24 cellular contexts compared by ENCODE assay signal in the genomic region with DNA sequence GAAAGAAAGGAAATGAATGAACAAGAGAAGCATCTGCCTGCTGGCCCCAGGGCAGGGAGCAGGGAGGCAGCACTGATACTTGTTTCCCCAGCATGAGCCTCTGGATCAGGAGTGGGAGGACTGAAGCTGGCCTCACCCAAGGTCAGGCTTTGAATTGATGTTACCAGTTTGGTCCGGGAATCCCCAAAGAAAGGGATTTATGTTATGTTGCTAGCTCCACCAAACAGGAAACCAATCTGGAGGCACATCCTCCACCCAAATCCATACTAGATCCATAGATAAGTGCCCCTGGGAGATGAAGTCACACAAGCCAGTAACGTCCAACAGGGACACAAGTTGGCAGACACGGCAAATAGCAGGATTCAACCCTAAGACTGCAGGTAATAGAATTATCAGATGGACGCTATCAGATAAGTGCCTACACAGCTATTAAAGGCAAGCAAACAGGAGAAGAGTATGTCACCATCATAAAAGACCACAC.
DNase-seq lines count a peak whose midpoint lies in the region; ATAC-seq, FAIRE-seq and TF ChIP-seq lines count a peak whose summit lies in the region.
"Had no signal": no experiment of that assay in that cellular context is flagged by ENCODE, and none has a peak within 500 bp of the region (broad histone marks: within the 10 kb centered on the region; RNA-seq: fewer than 3 reads in every experiment).

No MANE protein-coding gene starts in this region.

- CTCF ChIA-PET in HepG2 (lab: Yijun Ruan, JAX; ENCODE audit: low intra/inter-chr PET ratio, low total read pairs) (no interaction called here), WTC11 (lab: Charles Lee) (interaction anchor here (1.0 kb wide), 1 partner anchor 197 kb away, joined by 4 read pairs; no protein-coding TSS in a partner anchor)

- intact Hi-C loops in HepG2 (cut with micrococcal nuclease; ENCODE audit: unreplicated experiment) (loop anchor here (10.0 kb wide), 1 partner anchor 86 kb away; a partner anchor contains a TSS), right lobe of liver (cut with DNase I) (no loop called here)

- H3K4me1 Mint-ChIP-seq in WTC11 (peaks cover 75% of the 10 kb centered on the region), type B pancreatic cell (ENCODE audit: unreplicated experiment) (peaks cover 67% of the 10 kb centered on the region), glutamatergic neuron (ENCODE audit: low read depth, unreplicated experiment) (peaks cover 56% of the 10 kb centered on the region)

- POLR2A ChIA-PET in HepG2 (lab: Yijun Ruan, JAX), result no interaction called here
- POLR2A ChIA-PET in WTC11 (lab: Charles Lee), result no interaction called here

- DNase-seq in HepG2 (ENCODE audit: low spot score) (peak; percentile 23), right lobe of liver (no peak), WTC11 (ENCODE audit: low spot score) (no peak), foreskin melanocyte (peak; percentile 56), type B pancreatic cell (ENCODE audit: extremely low spot score, unreplicated experiment) (no peak), glutamatergic neuron (no peak)
- DNase-seq: 8988T; activated CD4-positive, alpha-beta memory T cell treated with anti-CD3 and anti-CD28 coated beads for 36 hours; activated naive CD4-positive, alpha-beta T cell treated with anti-CD3 and anti-CD28 coated beads for 36 hours; effector CD8-positive, alpha-beta T cell; Karpas-422; NCI-H1092; NCI-H526; OCI-M1; psoas muscle; SHP77 treated with DMSO at 0.1 percent for 48 hours; stimulated activated CD4-positive, alpha-beta T cell treated with anti-CD3 and anti-CD28 coated beads, Interleukin-4, amount 100 ng/mL, for 24 hours; T-helper 17 cell; uterus had no signal

- no peak overlapping the region for H3K4me3 ChIP-seq in HepG2 (replicated peaks in 1 of 3; ENCODE audit: insufficient read depth in 1 of 3, low read depth in 2 of 3, low read length in 3 of 3)
- no peak overlapping the region for H3K4me3 ChIP-seq in right lobe of liver
- H3K4me3 ChIP-seq: ascending aorta, psoas muscle, uterus had no signal

- H3K9me3 ChIP-seq in HepG2 (ENCODE audit: low read length) (no peaks in the 10 kb centered on the region), right lobe of liver (no peaks in the 10 kb centered on the region)
- H3K9me3 ChIP-seq: ascending aorta, psoas muscle, uterus had no signal

- H3K9me3 Mint-ChIP-seq in WTC11 (no peaks in the 10 kb centered on the region), type B pancreatic cell (no peaks in the 10 kb centered on the region), glutamatergic neuron (ENCODE audit: unreplicated experiment) (peaks cover 5% of the 10 kb centered on the region)
- H3K9me3 Mint-ChIP-seq: activated CD4-positive, alpha-beta memory T cell treated with anti-CD3 and anti-CD28 coated beads for 36 hours; activated naive CD4-positive, alpha-beta T cell treated with anti-CD3 and anti-CD28 coated beads for 36 hours; natural killer cell treated with Interleukin-12 subunit alpha and Interleukin-12 subunit beta and Interleukin-15 and Interleukin-18, amount 100 ng/mL, for 72 hours had no signal

- FAIRE-seq in HepG2 (lab: Jason Lieb, UNC), result no peak

- no peak overlapping the region for H2AFZ ChIP-seq in HepG2 (ENCODE audit: low read length)

- H3K27ac ChIP-seq in HepG2 (ENCODE audit: extremely low read length, insufficient read depth, low read length), result no peak overlapping the region
- no peak overlapping the region for H3K27ac ChIP-seq in right lobe of liver
- H3K27ac ChIP-seq: ascending aorta, psoas muscle, uterus had no signal

- H3K79me2 ChIP-seq in HepG2 (ENCODE audit: insufficient read depth, low read length), result no peaks in the 10 kb centered on the region

- ATAC-seq in HepG2 (no peak), right lobe of liver (no peak), WTC11 (peak; percentile 12), GM19328 (IDR thresholded peaks at IDR 0.05; ENCODE audit: unreplicated experiment) (no peak), GM18861 (IDR thresholded peaks at IDR 0.05; ENCODE audit: unreplicated experiment) (no peak)
- ATAC-seq: natural killer cell treated with Interleukin-12 subunit alpha and Interleukin-12 subunit beta and Interleukin-15 and Interleukin-18, amount 100 ng/mL, for 72 hours; psoas muscle; T-helper 17 cell had no signal

- H3K4me1 ChIP-seq in HepG2 (ENCODE audit: insufficient read depth, low read length), result peaks cover 51% of the 10 kb centered on the region
- no peaks in the 10 kb centered on the region for H3K4me1 ChIP-seq in right lobe of liver
- H3K4me1 ChIP-seq: ascending aorta, uterus had no signal

- H3K4me3 Mint-ChIP-seq in WTC11 (no peak overlapping the region), type B pancreatic cell (no peak overlapping the region), glutamatergic neuron (ENCODE audit: unreplicated experiment) (no peak overlapping the region)
- H3K4me3 Mint-ChIP-seq: activated CD4-positive, alpha-beta memory T cell treated with anti-CD3 and anti-CD28 coated beads for 36 hours; activated naive CD4-positive, alpha-beta T cell treated with anti-CD3 and anti-CD28 coated beads for 36 hours; B cell; natural killer cell treated with Interleukin-12 subunit alpha and Interleukin-12 subunit beta and Interleukin-15 and Interleukin-18, amount 100 ng/mL, for 72 hours; T-helper 17 cell had no signal

- no peaks in the 10 kb centered on the region for H3K27me3 ChIP-seq in HepG2 (ENCODE audit: control insufficient read depth in 1 of 2, insufficient read depth in 2 of 2, low read length in 2 of 2)
- H3K27me3 ChIP-seq in right lobe of liver, result no peaks in the 10 kb centered on the region
- H3K27me3 ChIP-seq: ascending aorta, uterus had no signal

- H3K27ac Mint-ChIP-seq in WTC11 (peak overlapping the region; percentile 73), type B pancreatic cell (peak overlapping the region; percentile 79), glutamatergic neuron (ENCODE audit: unreplicated experiment) (no peak overlapping the region)
- H3K27ac Mint-ChIP-seq: activated CD4-positive, alpha-beta memory T cell treated with anti-CD3 and anti-CD28 coated beads for 36 hours; activated naive CD4-positive, alpha-beta T cell treated with anti-CD3 and anti-CD28 coated beads for 36 hours; B cell; natural killer cell treated with Interleukin-12 subunit alpha and Interleukin-12 subunit beta and Interleukin-15 and Interleukin-18, amount 100 ng/mL, for 72 hours; T-helper 17 cell had no signal

- TF ChIP-seq POLR2A in HepG2 (IDR thresholded peaks at IDR 0.05; ENCODE audit: insufficient read depth in 1 of 2, low read depth in 2 of 2, low read length in 2 of 2) (no peak), right lobe of liver (IDR thresholded peaks at IDR 0.05) (no peak)

- no peaks in the 10 kb centered on the region for H4K20me1 ChIP-seq in HepG2 (ENCODE audit: insufficient read depth, low read length)

- H3K9ac ChIP-seq in HepG2 (ENCODE audit: insufficient read depth, low read depth, low read length), result no peak overlapping the region

- in situ Hi-C loops in HepG2 (cut with HindIII; ENCODE audit: extremely low pct_ligation_motif_present, low pct_unique_long_range_greater_than_20kb), result loop anchor here (5.0 kb wide), 1 partner anchor 84 kb away; a partner anchor contains a TSS

- TF ChIP-seq EP300 in HepG2 (IDR thresholded peaks at IDR 0.05; ENCODE audit: low read depth in 2 of 2, low read length in 2 of 2) (no peak), HepG2 (CRISPR knock-in tag; IDR thresholded peaks at IDR 0.05; ENCODE audit: borderline replicate concordance) (no peak)

- H3K36me3 Mint-ChIP-seq in WTC11 (peaks cover 24% of the 10 kb centered on the region), type B pancreatic cell (peaks cover 20% of the 10 kb centered on the region), glutamatergic neuron (ENCODE audit: unreplicated experiment) (no peaks in the 10 kb centered on the region)
- H3K36me3 Mint-ChIP-seq: activated CD4-positive, alpha-beta memory T cell treated with anti-CD3 and anti-CD28 coated beads for 36 hours; natural killer cell treated with Interleukin-12 subunit alpha and Interleukin-12 subunit beta and Interleukin-15 and Interleukin-18, amount 100 ng/mL, for 72 hours had no signal

- H3K27me3 Mint-ChIP-seq in WTC11 (ENCODE audit: low read depth), result no peaks in the 10 kb centered on the region
- no peaks in the 10 kb centered on the region for H3K27me3 Mint-ChIP-seq in type B pancreatic cell
- peaks cover 7% of the 10 kb centered on the region for H3K27me3 Mint-ChIP-seq in glutamatergic neuron (ENCODE audit: unreplicated experiment)
- H3K27me3 Mint-ChIP-seq: activated CD4-positive, alpha-beta memory T cell treated with anti-CD3 and anti-CD28 coated beads for 36 hours; B cell had no signal

- TF ChIP-seq CTCF in HepG2 (CRISPR knock-in tag; IDR thresholded peaks at IDR 0.05) (no peak), right lobe of liver (IDR thresholded peaks at IDR 0.05) (no peak), WTC11 (IDR thresholded peaks at IDR 0.05) (no peak), type B pancreatic cell (conservative IDR thresholded peaks at IDR 0.05) (no peak), glutamatergic neuron (IDR thresholded peaks at IDR 0.05; ENCODE audit: partially characterized antibody, unreplicated experiment) (no peak)

- 80% methylated on average over 3 of the region's 4 CpGs for WGBS in HepG2 (ENCODE audit: low lambda C conversion rate)
- WGBS in right lobe of liver (ENCODE audit: insufficient coverage, low coverage, low lambda C conversion rate, missing lambda C conversion rate), result no CpG with 5 or more reads among the region's 4 CpGs

- TF ChIP-seq RAD21 in HepG2 (CRISPR knock-in tag; IDR thresholded peaks at IDR 0.05), result no peak

- H3K36me3 ChIP-seq in HepG2 (replicated peaks in 1 of 2; ENCODE audit: control insufficient read depth in 1 of 2, insufficient read depth in 2 of 2, low read length in 2 of 2), result 0 out of 5 replicates have a peak, but pooled peaks cover 0 to 1% of the 10 kb centered on the region in 2 experiments
- H3K36me3 ChIP-seq in right lobe of liver, result no peaks in the 10 kb centered on the region
- H3K36me3 ChIP-seq: ascending aorta, uterus had no signal

- no peak overlapping the region for H3K4me2 ChIP-seq in HepG2 (ENCODE audit: low read depth, low read length)

- no TSS peak for BruUV-seq in HepG2 (replicated peaks; lab: Mats Ljungman, UMichigan)

TF ChIP-seq in HepG2, 621 proteins besides CTCF, POLR2A, EP300 and RAD21 (continues in another document):
- peak; percentile 54 for TF ChIP-seq ZNF263 (CRISPR knock-in tag; IDR thresholded peaks at IDR 0.05)

TF ChIP-seq in WTC11, 78 proteins besides CTCF, POLR2A, EP300 and RAD21 (continues in another document):
- no peak for TF ChIP-seq NR1H2 (CRISPR knock-in tag; IDR thresholded peaks at IDR 0.05)
- TF ChIP-seq, protein P1, sequence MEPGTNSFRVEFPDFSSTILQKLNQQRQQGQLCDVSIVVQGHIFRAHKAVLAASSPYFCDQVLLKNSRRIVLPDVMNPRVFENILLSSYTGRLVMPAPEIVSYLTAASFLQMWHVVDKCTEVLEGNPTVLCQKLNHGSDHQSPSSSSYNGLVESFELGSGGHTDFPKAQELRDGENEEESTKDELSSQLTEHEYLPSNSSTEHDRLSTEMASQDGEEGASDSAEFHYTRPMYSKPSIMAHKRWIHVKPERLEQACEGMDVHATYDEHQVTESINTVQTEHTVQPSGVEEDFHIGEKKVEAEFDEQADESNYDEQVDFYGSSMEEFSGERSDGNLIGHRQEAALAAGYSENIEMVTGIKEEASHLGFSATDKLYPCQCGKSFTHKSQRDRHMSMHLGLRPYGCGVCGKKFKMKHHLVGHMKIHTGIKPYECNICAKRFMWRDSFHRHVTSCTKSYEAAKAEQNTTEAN (CRISPR knock-in tag; IDR thresholded peaks at IDR 0.05), result no peak

Comparison
In these comparisons a context has a peak if more than half of its experiments do, and no peak if none do; other contexts are left out.
1. DNase-seq: peak in HepG2 (single experiment) and foreskin melanocyte (single experiment); none in right lobe of liver (0 of 3), WTC11 (single experiment), type B pancreatic cell (single experiment) and glutamatergic neuron (single experiment).